Comparison of ENCODE assay signal across 1 cellular context in the genomic region with DNA sequence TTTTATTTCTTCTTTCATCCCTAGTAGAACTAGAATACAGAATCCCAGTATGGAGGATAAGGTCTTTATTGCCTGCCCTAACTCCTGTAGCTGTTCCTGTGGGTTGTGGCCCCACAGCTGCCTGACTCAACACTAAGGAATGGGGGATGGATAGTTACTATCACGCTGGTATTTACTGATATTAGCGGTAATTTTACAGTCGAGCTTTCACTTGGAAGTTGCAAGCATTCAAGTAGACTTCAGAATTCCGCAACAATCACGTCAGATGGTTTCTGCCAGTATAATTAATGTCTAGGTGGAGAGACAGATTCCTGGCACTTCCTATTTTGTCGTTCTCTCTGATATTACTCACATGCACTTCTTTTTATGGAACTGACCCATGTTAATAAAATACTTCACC.
TF ChIP-seq lines count a peak whose summit lies in the region.

No MANE protein-coding gene starts in this region.

TF ChIP-seq in GM23338, 12 proteins besides CTCF, POLR2A, EP300 and RAD21:
- TF ChIP-seq NANOG (IDR thresholded peaks at IDR 0.05; ENCODE audit: borderline replicate concordance) (no peak), EZH2phosphoT487 (IDR thresholded peaks at IDR 0.05; ENCODE audit: unreplicated experiment) (no peak), STAT1 (IDR thresholded peaks at IDR 0.05; ENCODE audit: unreplicated experiment) (no peak), ZNF331 (CRISPR knock-in tag; IDR thresholded peaks at IDR 0.05; ENCODE audit: low read depth) (no peak), CREB1 (CRISPR knock-in tag; IDR thresholded peaks at IDR 0.05; ENCODE audit: low read depth) (no peak), JUNB (IDR thresholded peaks at IDR 0.05; ENCODE audit: unreplicated experiment) (no peak), ZNF114 (CRISPR knock-in tag; IDR thresholded peaks at IDR 0.05) (no peak), EZH2 (IDR thresholded peaks at IDR 0.05; ENCODE audit: low read depth, unreplicated experiment) (no peak), POLR2AphosphoS5 (IDR thresholded peaks at IDR 0.05; ENCODE audit: low read depth) (no peak)
- TF ChIP-seq, protein P1, sequence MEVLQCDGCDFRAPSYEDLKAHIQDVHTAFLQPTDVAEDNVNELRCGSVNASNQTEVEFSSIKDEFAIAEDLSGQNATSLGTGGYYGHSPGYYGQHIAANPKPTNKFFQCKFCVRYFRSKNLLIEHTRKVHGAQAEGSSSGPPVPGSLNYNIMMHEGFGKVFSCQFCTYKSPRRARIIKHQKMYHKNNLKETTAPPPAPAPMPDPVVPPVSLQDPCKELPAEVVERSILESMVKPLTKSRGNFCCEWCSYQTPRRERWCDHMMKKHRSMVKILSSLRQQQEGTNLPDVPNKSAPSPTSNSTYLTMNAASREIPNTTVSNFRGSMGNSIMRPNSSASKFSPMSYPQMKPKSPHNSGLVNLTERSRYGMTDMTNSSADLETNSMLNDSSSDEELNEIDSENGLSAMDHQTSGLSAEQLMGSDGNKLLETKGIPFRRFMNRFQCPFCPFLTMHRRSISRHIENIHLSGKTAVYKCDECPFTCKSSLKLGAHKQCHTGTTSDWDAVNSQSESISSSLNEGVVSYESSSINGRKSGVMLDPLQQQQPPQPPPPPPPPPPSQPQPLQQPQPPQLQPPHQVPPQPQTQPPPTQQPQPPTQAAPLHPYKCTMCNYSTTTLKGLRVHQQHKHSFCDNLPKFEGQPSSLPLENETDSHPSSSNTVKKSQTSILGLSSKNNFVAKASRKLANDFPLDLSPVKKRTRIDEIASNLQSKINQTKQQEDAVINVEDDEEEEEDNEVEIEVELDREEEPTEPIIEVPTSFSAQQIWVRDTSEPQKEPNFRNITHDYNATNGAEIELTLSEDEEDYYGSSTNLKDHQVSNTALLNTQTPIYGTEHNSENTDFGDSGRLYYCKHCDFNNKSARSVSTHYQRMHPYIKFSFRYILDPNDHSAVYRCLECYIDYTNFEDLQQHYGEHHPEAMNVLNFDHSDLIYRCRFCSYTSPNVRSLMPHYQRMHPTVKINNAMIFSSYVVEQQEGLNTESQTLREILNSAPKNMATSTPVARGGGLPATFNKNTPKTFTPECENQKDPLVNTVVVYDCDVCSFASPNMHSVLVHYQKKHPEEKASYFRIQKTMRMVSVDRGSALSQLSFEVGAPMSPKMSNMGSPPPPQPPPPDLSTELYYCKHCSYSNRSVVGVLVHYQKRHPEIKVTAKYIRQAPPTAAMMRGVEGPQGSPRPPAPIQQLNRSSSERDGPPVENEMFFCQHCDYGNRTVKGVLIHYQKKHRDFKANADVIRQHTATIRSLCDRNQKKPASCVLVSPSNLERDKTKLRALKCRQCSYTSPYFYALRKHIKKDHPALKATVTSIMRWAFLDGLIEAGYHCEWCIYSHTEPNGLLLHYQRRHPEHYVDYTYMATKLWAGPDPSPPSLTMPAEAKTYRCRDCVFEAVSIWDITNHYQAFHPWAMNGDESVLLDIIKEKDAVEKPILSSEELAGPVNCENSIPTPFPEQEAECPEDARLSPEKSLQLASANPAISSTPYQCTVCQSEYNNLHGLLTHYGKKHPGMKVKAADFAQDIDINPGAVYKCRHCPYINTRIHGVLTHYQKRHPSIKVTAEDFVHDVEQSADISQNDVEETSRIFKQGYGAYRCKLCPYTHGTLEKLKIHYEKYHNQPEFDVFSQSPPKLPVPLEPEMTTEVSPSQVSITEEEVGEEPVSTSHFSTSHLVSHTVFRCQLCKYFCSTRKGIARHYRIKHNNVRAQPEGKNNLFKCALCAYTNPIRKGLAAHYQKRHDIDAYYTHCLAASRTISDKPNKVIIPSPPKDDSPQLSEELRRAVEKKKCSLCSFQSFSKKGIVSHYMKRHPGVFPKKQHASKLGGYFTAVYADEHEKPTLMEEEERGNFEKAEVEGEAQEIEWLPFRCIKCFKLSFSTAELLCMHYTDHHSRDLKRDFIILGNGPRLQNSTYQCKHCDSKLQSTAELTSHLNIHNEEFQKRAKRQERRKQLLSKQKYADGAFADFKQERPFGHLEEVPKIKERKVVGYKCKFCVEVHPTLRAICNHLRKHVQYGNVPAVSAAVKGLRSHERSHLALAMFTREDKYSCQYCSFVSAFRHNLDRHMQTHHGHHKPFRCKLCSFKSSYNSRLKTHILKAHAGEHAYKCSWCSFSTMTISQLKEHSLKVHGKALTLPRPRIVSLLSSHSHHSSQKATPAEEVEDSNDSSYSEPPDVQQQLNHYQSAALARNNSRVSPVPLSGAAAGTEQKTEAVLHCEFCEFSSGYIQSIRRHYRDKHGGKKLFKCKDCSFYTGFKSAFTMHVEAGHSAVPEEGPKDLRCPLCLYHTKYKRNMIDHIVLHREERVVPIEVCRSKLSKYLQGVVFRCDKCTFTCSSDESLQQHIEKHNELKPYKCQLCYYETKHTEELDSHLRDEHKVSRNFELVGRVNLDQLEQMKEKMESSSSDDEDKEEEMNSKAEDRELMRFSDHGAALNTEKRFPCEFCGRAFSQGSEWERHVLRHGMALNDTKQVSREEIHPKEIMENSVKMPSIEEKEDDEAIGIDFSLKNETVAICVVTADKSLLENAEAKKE (CRISPR knock-in tag; IDR thresholded peaks at IDR 0.05) = no peak
- TF ChIP-seq, protein P2, sequence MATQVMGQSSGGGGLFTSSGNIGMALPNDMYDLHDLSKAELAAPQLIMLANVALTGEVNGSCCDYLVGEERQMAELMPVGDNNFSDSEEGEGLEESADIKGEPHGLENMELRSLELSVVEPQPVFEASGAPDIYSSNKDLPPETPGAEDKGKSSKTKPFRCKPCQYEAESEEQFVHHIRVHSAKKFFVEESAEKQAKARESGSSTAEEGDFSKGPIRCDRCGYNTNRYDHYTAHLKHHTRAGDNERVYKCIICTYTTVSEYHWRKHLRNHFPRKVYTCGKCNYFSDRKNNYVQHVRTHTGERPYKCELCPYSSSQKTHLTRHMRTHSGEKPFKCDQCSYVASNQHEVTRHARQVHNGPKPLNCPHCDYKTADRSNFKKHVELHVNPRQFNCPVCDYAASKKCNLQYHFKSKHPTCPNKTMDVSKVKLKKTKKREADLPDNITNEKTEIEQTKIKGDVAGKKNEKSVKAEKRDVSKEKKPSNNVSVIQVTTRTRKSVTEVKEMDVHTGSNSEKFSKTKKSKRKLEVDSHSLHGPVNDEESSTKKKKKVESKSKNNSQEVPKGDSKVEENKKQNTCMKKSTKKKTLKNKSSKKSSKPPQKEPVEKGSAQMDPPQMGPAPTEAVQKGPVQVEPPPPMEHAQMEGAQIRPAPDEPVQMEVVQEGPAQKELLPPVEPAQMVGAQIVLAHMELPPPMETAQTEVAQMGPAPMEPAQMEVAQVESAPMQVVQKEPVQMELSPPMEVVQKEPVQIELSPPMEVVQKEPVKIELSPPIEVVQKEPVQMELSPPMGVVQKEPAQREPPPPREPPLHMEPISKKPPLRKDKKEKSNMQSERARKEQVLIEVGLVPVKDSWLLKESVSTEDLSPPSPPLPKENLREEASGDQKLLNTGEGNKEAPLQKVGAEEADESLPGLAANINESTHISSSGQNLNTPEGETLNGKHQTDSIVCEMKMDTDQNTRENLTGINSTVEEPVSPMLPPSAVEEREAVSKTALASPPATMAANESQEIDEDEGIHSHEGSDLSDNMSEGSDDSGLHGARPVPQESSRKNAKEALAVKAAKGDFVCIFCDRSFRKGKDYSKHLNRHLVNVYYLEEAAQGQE (IDR thresholded peaks at IDR 0.05; ENCODE audit: unreplicated experiment) = no peak
